26 cellular contexts compared by ENCODE assay signal in genomic region chr15:54620916-54621315, GRCh38.
"Had no signal": no experiment of that assay in that cellular context is flagged by ENCODE, and none has a peak within 500 bp of the region (broad histone marks: within the 10 kb centered on the region; RNA-seq: fewer than 3 reads in every experiment).

No MANE protein-coding gene starts in this region.

- H3K36me3 ChIP-seq: ascending aorta, breast epithelium, cardiac muscle cell, colonic mucosa, esophagus squamous epithelium, gastroesophageal sphincter, heart right ventricle had no signal

- H3K27ac ChIP-seq: ascending aorta, breast epithelium, cardiac muscle cell, colonic mucosa, epithelial cell of prostate, esophagus squamous epithelium, gastroesophageal sphincter, heart right ventricle had no signal

- H3K9me3 ChIP-seq: ascending aorta, breast epithelium, colonic mucosa, esophagus squamous epithelium, gastroesophageal sphincter, heart right ventricle had no signal

- H3K4me2 ChIP-seq: hepatocyte had no signal

- H3K4me3 ChIP-seq: ascending aorta, breast epithelium, cardiac muscle cell, colonic mucosa, esophagus squamous epithelium, gastroesophageal sphincter, heart right ventricle, hepatocyte had no signal

- H3K27me3 ChIP-seq: ascending aorta, breast epithelium, cardiac muscle cell, colonic mucosa, esophagus squamous epithelium, gastroesophageal sphincter, heart right ventricle, hepatocyte had no signal

- H2AFZ ChIP-seq: hepatocyte had no signal

- H3K4me1 ChIP-seq: ascending aorta, breast epithelium, colonic mucosa, esophagus squamous epithelium, gastroesophageal sphincter, heart right ventricle had no signal

- H3K79me2 ChIP-seq: hepatocyte had no signal

- DNase-seq: activated CD4-positive, alpha-beta T cell treated with anti-CD3 and anti-CD28 coated beads for 36 hours; activated CD4-positive, alpha-beta T cell treated with anti-CD3 and anti-CD28 coated beads, Interleukin-2, amount 10 ng/mL, durations not matched to agents 24 days and 14 days; activated CD4-positive, CD25-positive, alpha-beta regulatory T cell; activated CD4-positive, CD25-positive, alpha-beta regulatory T cell treated with anti-CD3 and anti-CD28 coated beads, Interleukin-2, amount 50 U/mL, for 72 hours; activated CD8-positive, alpha-beta memory T cell treated with anti-CD3 and anti-CD28 coated beads for 24 hours; activated CD8-positive, alpha-beta T cell treated with anti-CD3 and anti-CD28 coated beads for 36 hours; activated gamma-delta T cell; activated naive CD4-positive, alpha-beta T cell; activated naive CD4-positive, alpha-beta T cell treated with anti-CD3 and anti-CD28 coated beads, Interleukin-2, amount 10 ng/mL, durations not matched to agents 7 days and 5 days; activated naive CD8-positive, alpha-beta T cell treated with anti-CD3 and anti-CD28 coated beads, Interleukin-2, amount 10 ng/mL, durations not matched to agents 7 days and 5 days; activated T-cell treated with anti-CD3 and anti-CD28 coated beads, Interleukin-2, amount 50 U/mL, for 72 hours; central memory CD4-positive, alpha-beta T cell; cerebellar nuclear complex; colonic mucosa; effector CD8-positive, alpha-beta T cell; esophagus squamous epithelium; foreskin melanocyte; heart right ventricle; T-helper 17 cell; T1000 had no signal
